ENCODE assay signal across 1 cellular context in the genomic region with DNA sequence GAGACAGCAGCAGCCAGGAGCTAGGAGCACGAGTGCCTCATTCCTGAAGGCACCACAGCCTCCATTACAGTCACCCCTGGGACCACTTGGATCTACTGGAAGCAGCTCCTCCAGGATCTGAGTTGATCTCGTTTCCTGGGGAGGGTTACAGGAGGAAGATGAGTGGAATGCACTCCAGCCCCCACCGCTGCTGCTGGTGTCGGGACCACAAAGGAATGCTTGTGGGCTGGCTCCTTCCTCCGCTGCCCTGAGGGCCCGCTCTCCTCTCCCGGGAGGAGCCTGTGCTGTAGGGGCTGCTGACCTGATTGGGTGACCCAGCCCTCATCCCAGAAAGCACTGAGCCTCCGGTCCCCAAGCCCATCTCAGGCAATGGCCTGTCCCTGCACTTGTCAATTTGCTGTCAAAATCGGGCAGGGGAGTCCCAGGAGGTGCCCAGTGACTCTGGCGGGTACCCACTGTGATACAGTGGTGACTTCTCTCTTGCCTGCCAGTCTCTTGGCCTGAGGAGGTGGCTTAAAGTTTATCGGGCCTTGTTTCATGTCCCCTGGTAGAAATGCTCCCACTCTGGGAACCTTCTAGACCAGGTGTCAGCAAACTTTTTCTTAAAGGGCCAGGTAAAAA.
TF ChIP-seq lines count a peak whose summit lies in the region.

No MANE protein-coding gene starts in this region.

TF ChIP-seq in GM23338, 12 proteins besides CTCF, POLR2A, EP300 and RAD21 (continued from another document):
- TF ChIP-seq, protein P1, sequence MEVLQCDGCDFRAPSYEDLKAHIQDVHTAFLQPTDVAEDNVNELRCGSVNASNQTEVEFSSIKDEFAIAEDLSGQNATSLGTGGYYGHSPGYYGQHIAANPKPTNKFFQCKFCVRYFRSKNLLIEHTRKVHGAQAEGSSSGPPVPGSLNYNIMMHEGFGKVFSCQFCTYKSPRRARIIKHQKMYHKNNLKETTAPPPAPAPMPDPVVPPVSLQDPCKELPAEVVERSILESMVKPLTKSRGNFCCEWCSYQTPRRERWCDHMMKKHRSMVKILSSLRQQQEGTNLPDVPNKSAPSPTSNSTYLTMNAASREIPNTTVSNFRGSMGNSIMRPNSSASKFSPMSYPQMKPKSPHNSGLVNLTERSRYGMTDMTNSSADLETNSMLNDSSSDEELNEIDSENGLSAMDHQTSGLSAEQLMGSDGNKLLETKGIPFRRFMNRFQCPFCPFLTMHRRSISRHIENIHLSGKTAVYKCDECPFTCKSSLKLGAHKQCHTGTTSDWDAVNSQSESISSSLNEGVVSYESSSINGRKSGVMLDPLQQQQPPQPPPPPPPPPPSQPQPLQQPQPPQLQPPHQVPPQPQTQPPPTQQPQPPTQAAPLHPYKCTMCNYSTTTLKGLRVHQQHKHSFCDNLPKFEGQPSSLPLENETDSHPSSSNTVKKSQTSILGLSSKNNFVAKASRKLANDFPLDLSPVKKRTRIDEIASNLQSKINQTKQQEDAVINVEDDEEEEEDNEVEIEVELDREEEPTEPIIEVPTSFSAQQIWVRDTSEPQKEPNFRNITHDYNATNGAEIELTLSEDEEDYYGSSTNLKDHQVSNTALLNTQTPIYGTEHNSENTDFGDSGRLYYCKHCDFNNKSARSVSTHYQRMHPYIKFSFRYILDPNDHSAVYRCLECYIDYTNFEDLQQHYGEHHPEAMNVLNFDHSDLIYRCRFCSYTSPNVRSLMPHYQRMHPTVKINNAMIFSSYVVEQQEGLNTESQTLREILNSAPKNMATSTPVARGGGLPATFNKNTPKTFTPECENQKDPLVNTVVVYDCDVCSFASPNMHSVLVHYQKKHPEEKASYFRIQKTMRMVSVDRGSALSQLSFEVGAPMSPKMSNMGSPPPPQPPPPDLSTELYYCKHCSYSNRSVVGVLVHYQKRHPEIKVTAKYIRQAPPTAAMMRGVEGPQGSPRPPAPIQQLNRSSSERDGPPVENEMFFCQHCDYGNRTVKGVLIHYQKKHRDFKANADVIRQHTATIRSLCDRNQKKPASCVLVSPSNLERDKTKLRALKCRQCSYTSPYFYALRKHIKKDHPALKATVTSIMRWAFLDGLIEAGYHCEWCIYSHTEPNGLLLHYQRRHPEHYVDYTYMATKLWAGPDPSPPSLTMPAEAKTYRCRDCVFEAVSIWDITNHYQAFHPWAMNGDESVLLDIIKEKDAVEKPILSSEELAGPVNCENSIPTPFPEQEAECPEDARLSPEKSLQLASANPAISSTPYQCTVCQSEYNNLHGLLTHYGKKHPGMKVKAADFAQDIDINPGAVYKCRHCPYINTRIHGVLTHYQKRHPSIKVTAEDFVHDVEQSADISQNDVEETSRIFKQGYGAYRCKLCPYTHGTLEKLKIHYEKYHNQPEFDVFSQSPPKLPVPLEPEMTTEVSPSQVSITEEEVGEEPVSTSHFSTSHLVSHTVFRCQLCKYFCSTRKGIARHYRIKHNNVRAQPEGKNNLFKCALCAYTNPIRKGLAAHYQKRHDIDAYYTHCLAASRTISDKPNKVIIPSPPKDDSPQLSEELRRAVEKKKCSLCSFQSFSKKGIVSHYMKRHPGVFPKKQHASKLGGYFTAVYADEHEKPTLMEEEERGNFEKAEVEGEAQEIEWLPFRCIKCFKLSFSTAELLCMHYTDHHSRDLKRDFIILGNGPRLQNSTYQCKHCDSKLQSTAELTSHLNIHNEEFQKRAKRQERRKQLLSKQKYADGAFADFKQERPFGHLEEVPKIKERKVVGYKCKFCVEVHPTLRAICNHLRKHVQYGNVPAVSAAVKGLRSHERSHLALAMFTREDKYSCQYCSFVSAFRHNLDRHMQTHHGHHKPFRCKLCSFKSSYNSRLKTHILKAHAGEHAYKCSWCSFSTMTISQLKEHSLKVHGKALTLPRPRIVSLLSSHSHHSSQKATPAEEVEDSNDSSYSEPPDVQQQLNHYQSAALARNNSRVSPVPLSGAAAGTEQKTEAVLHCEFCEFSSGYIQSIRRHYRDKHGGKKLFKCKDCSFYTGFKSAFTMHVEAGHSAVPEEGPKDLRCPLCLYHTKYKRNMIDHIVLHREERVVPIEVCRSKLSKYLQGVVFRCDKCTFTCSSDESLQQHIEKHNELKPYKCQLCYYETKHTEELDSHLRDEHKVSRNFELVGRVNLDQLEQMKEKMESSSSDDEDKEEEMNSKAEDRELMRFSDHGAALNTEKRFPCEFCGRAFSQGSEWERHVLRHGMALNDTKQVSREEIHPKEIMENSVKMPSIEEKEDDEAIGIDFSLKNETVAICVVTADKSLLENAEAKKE (CRISPR knock-in tag; IDR thresholded peaks at IDR 0.05): no peak
- TF ChIP-seq STAT1 (IDR thresholded peaks at IDR 0.05; ENCODE audit: unreplicated experiment): no peak
- no peak for TF ChIP-seq EZH2phosphoT487 (IDR thresholded peaks at IDR 0.05; ENCODE audit: unreplicated experiment)
- no peak for TF ChIP-seq POLR2AphosphoS5 (IDR thresholded peaks at IDR 0.05; ENCODE audit: low read depth)
- no peak for TF ChIP-seq CREB1 (CRISPR knock-in tag; IDR thresholded peaks at IDR 0.05; ENCODE audit: low read depth)
- no peak for TF ChIP-seq EZH2 (IDR thresholded peaks at IDR 0.05; ENCODE audit: low read depth, unreplicated experiment)
